In genomic region chr17:4986951-4987766, GRCh38 we compare ENCODE assay signal across 8 cellular contexts. TPM values are rescaled to one million over a fixed set of nuclear protein-coding genes. Genes with fewer than 3 reads are reported as not detected.
DNase-seq lines count a peak whose midpoint lies in the region; ATAC-seq and TF ChIP-seq lines count a peak whose summit lies in the region.

A gene with protein sequence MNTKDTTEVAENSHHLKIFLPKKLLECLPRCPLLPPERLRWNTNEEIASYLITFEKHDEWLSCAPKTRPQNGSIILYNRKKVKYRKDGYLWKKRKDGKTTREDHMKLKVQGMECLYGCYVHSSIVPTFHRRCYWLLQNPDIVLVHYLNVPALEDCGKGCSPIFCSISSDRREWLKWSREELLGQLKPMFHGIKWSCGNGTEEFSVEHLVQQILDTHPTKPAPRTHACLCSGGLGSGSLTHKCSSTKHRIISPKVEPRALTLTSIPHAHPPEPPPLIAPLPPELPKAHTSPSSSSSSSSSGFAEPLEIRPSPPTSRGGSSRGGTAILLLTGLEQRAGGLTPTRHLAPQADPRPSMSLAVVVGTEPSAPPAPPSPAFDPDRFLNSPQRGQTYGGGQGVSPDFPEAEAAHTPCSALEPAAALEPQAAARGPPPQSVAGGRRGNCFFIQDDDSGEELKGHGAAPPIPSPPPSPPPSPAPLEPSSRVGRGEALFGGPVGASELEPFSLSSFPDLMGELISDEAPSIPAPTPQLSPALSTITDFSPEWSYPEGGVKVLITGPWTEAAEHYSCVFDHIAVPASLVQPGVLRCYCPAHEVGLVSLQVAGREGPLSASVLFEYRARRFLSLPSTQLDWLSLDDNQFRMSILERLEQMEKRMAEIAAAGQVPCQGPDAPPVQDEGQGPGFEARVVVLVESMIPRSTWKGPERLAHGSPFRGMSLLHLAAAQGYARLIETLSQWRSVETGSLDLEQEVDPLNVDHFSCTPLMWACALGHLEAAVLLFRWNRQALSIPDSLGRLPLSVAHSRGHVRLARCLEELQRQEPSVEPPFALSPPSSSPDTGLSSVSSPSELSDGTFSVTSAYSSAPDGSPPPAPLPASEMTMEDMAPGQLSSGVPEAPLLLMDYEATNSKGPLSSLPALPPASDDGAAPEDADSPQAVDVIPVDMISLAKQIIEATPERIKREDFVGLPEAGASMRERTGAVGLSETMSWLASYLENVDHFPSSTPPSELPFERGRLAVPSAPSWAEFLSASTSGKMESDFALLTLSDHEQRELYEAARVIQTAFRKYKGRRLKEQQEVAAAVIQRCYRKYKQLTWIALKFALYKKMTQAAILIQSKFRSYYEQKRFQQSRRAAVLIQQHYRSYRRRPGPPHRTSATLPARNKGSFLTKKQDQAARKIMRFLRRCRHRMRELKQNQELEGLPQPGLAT (minus strand): TSS chr17:4987675. CDS start chr17:4986222, 1,453 bp downstream.

- H3K4ac ChIP-seq in neuronal stem cell (ENCODE audit: low read length) = no peak within 1 kb of the TSS

- H3K27ac ChIP-seq in neuronal stem cell (replicated peaks; ENCODE audit: low read length) = no peak within 1 kb of the TSS

- H3K4me1 ChIP-seq in neuronal stem cell (ENCODE audit: control insufficient read depth in 2 of 2, insufficient read depth in 1 of 2, low read depth in 1 of 2, low read length in 2 of 2) = peaks cover 0 to 8% of the 10 kb centered on the region in 2 donors

- H3K4me2 ChIP-seq in neuronal stem cell (ENCODE audit: insufficient read depth, low read length, poor library complexity, severe bottlenecking) = peak within 1 kb of the TSS; percentile 85

- peak within 1 kb of the TSS; percentile 92 for H3K18ac ChIP-seq in neuronal stem cell (ENCODE audit: low read length)

- peak within 1 kb of the TSS; percentile 57 for H4K8ac ChIP-seq in neuronal stem cell (ENCODE audit: low read depth, low read length)

- H3K4me3 ChIP-seq in neuronal stem cell (ENCODE audit: low read length in 2 of 2) = peak within 1 kb of the TSS; percentile 45 to 85

- peak within 1 kb of the TSS; percentile 7 for H2BK12ac ChIP-seq in neuronal stem cell (ENCODE audit: low read length)

- H3K14ac ChIP-seq in neuronal stem cell (ENCODE audit: low read length) = peak within 1 kb of the TSS; percentile 90

- peak within 1 kb of the TSS; percentile 75 for H2BK120ac ChIP-seq in neuronal stem cell (ENCODE audit: low read depth, low read length)

- peak within 1 kb of the TSS; percentile 73 for H2BK5ac ChIP-seq in neuronal stem cell (ENCODE audit: low read length)

- no peaks in the 10 kb centered on the region for H3K36me3 ChIP-seq in neuronal stem cell (replicated peaks in 1 of 2; ENCODE audit: control insufficient read depth in 2 of 2, insufficient read depth in 2 of 2, low read length in 2 of 2)

- no peak within 1 kb of the TSS for H4K91ac ChIP-seq in neuronal stem cell (ENCODE audit: low read depth, low read length, poor library complexity)

- H2BK15ac ChIP-seq in neuronal stem cell (ENCODE audit: low read length) = peak within 1 kb of the TSS; percentile 86

- peak within 1 kb of the TSS; percentile 83 for H2AFZ ChIP-seq in neuronal stem cell (ENCODE audit: low read length)

- H3K9ac ChIP-seq in neuronal stem cell (ENCODE audit: low read depth, low read length, poor library complexity) = peak within 1 kb of the TSS; percentile 83

- H3K23ac ChIP-seq in neuronal stem cell (ENCODE audit: low read depth, low read length, poor library complexity) = peak within 1 kb of the TSS; percentile 86

- H2AK5ac ChIP-seq in neuronal stem cell (ENCODE audit: low read depth, low read length) = peak within 1 kb of the TSS; percentile 31

- peak; percentile 54 for ATAC-seq in GM21737 (IDR thresholded peaks at IDR 0.05; ENCODE audit: unreplicated experiment)

- H3K27me3 ChIP-seq in neuronal stem cell (ENCODE audit: control insufficient read depth in 3 of 3, insufficient read depth in 3 of 3, low read depth in 1 of 3, low read length in 3 of 3) = peaks cover 0 to 50% (median 7%) of the 10 kb centered on the region in 3 experiments

- H3K9me3 ChIP-seq in neuronal stem cell (replicated peaks in 1 of 2; ENCODE audit: control insufficient read depth in 2 of 2, insufficient read depth in 1 of 2, low read depth in 1 of 2, low read length in 2 of 2) = no peaks in the 10 kb centered on the region

- TF ChIP-seq CTCF in LNCAP (IDR thresholded peaks at IDR 0.05) = peak; percentile 77

- peak; percentile 69 for DNase-seq in DMS79 (lab: John Stamatoyannopoulos, UW)
- DNase-seq in SHP77 treated with DMSO at 0.1 percent for 48 hours (lab: John Stamatoyannopoulos, UW) = peak; percentile 68
- peak; percentile 78 for DNase-seq in activated gamma-delta T cell treated with anti-CD3 and anti-CD28 coated beads, Interleukin-2, amount 50 U/mL, for 16 hours (ENCODE audit: low read depth)
- DNase-seq in foreskin melanocyte = peak; percentile 55
- peak; percentile 73 for DNase-seq in neuronal stem cell (ENCODE audit: low spot score)
- peak; percentile 86 for DNase-seq in superior temporal gyrus (ENCODE audit: extremely low spot score)

- no CpG with 5 or more reads among the region's 78 CpGs for WGBS in neuronal stem cell (ENCODE audit: extremely low coverage in 2 of 2, insufficient read length in 2 of 2, insufficient replicate concordance in 1 of 2), 2 donors

- no peaks in the 10 kb centered on the region for H3K79me1 ChIP-seq in neuronal stem cell (ENCODE audit: low read depth, low read length)

RNA-seq across cellular contexts. Expression of the gene that starts here (rescaled TPM):
- polyA plus RNA-seq in neuronal stem cell (2013, experiment 1 of 2) = 10.8 TPM
- polyA plus RNA-seq in neuronal stem cell (2013, experiment 2 of 2) = 9.7 TPM
